28 cellular contexts compared by ENCODE assay signal in the genomic region with DNA sequence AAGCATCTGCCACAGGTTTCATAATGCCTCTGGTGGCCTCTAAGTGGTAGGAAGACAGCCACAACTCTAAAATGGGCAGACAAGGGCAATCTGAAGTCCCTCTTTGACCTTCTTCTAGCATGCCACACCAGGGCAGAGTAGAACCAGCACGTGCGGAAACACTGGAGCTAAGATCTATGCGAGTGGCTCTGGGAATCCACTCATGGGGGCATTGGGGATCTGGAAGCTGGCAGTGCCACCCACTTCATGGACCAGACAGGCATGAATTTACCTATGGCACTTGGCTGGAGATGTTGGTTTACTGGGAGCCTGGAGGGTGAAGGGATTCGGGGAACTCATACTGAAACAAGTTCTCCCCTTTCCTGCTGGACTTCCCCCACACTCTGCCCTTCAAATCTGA.
DNase-seq lines count a peak whose midpoint lies in the region; ATAC-seq and TF ChIP-seq lines count a peak whose summit lies in the region.
"Had no signal": no experiment of that assay in that cellular context is flagged by ENCODE, and none has a peak within 500 bp of the region (broad histone marks: within the 10 kb centered on the region; RNA-seq: fewer than 3 reads in every experiment).

No MANE protein-coding gene starts in this region.

- peaks cover 10% of the 10 kb centered on the region for H3K4me1 ChIP-seq in rectal smooth muscle tissue (ENCODE audit: control insufficient read depth, insufficient read depth, low read length)
- H3K4me1 ChIP-seq in thyroid gland = no peaks in the 10 kb centered on the region
- H3K4me1 ChIP-seq: A549, BE2C, Caco-2 had no signal

- H3K9ac ChIP-seq in rectal smooth muscle tissue (ENCODE audit: low read length) = no peak overlapping the region
- H3K9ac ChIP-seq: BLaER1; BLaER1 treated with 17β-estradiol and CSF1 and Interleukin-3, amounts not matched to agents 10 nM and 100 nM had no signal

- H3K9me3 ChIP-seq in thyroid gland = no peaks in the 10 kb centered on the region
- H3K9me3 ChIP-seq: A549, BE2C, Caco-2 had no signal

- H3K36me3 ChIP-seq in rectal smooth muscle tissue (ENCODE audit: control insufficient read depth, insufficient read depth, low read length) = no peaks in the 10 kb centered on the region
- no peaks in the 10 kb centered on the region for H3K36me3 ChIP-seq in thyroid gland
- H3K36me3 ChIP-seq: BE2C; BLaER1; BLaER1 treated with 17β-estradiol and CSF1 and Interleukin-3, amounts not matched to agents 10 nM and 100 nM had no signal

- 31 to 32% methylated on average over 4 of the region's 4 CpGs for WGBS in thyroid gland, 2 donors

- peak overlapping the region; percentile 17 for H3K27ac ChIP-seq in rectal smooth muscle tissue (ENCODE audit: low read depth, low read length)
- H3K27ac ChIP-seq in thyroid gland = no peak overlapping the region
- H3K27ac ChIP-seq: 22Rv1; A549; BLaER1; BLaER1 treated with 17β-estradiol and CSF1 and Interleukin-3, amounts not matched to agents 10 nM and 100 nM; C4-2B had no signal

- TF ChIP-seq CTCF in thyroid gland (IDR thresholded peaks at IDR 0.05) = no peak

- H3K27me3 ChIP-seq in rectal smooth muscle tissue (ENCODE audit: control insufficient read depth, insufficient read depth, low read length) (peaks cover 2% of the 10 kb centered on the region), thyroid gland (no peaks in the 10 kb centered on the region)
- H3K27me3 ChIP-seq: BE2C; BLaER1; BLaER1 treated with 17β-estradiol and CSF1 and Interleukin-3, amounts not matched to agents 10 nM and 100 nM had no signal

- TF ChIP-seq POLR2A in thyroid gland (IDR thresholded peaks at IDR 0.05) = no peak

- intact Hi-C loops in thyroid gland (cut with DNase I) = no loop called here

- ATAC-seq in HG02981 (IDR thresholded peaks at IDR 0.05; ENCODE audit: unreplicated experiment) = no peak
- ATAC-seq: A549; CD8-positive, alpha-beta T cell had no signal

- H3K4me3 ChIP-seq in rectal smooth muscle tissue (ENCODE audit: low read length) (no peak overlapping the region), thyroid gland (replicated peaks in 1 of 3) (no peak overlapping the region)
- H3K4me3 ChIP-seq: A549; BLaER1; BLaER1 treated with 17β-estradiol and CSF1 and Interleukin-3, amounts not matched to agents 10 nM and 100 nM had no signal

- DNase-seq in NCI-H82 (lab: John Stamatoyannopoulos, UW) = peak; percentile 2
- DNase-seq in NCI-H82 treated with DMSO at 0.1 percent for 48 hours (lab: John Stamatoyannopoulos, UW; ENCODE audit: unreplicated experiment) = no peak
- DNase-seq in thyroid gland = peak; percentile 57 to 68
- no peak for DNase-seq in activated CD4-positive, CD25-positive, alpha-beta regulatory T cell (lab: John Stamatoyannopoulos, UW)
- DNase-seq: 8988T; ACHN; AML-193; BE2C; C1 segment of cervical spinal cord; Caco-2; Calu3; CD4-positive, alpha-beta memory T cell; CD4-positive, alpha-beta T cell; CD4-positive, CD25-positive, alpha-beta regulatory T cell; CD8-positive, alpha-beta memory T cell; CD8-positive, alpha-beta T cell; DMS 273 treated with DMSO at 0.1 percent for 48 hours; DMS79; DMS79 treated with DMSO at 0.1 percent for 48 hours; DND-41; EL had no signal

Comparison
In these comparisons a context has a peak if more than half of its experiments do, and no peak if none do; other contexts are left out.
1. DNase-seq: peak in NCI-H82 (single experiment) and thyroid gland (2 of 2); none in NCI-H82 treated with DMSO at 0.1 percent for 48 hours (single experiment) and activated CD4-positive, CD25-positive, alpha-beta regulatory T cell (0 of 4).